Comparison of ENCODE assay signal across 9 cellular contexts in genomic region chrX:149937881-149938426, GRCh38. TPM values are rescaled to one million over a fixed set of nuclear protein-coding genes. Genes with fewer than 3 reads are reported as not detected.
DNase-seq lines count a peak whose midpoint lies in the region; ATAC-seq lines count a peak whose summit lies in the region.
"Had no signal": no experiment of that assay in that cellular context is flagged by ENCODE, and none has a peak within 500 bp of the region (broad histone marks: within the 10 kb centered on the region; RNA-seq: fewer than 3 reads in every experiment).

No MANE protein-coding gene starts in this region.

- peaks cover 0 to 2% (median 0%) of the 10 kb centered on the region in 5 donors for H3K9me3 Mint-ChIP-seq in CD8-positive, alpha-beta memory T cell

- H3K27ac Mint-ChIP-seq in CD8-positive, alpha-beta memory T cell = peak overlapping the region; percentile 70 to 100 (median 96)

- H3K36me3 Mint-ChIP-seq in CD8-positive, alpha-beta memory T cell = peaks cover 0 to 17% (median 0%) of the 10 kb centered on the region in 3 donors

- peak overlapping the region; percentile 82 to 98 (median 91) for H3K4me3 Mint-ChIP-seq in CD8-positive, alpha-beta memory T cell

- peak in 4 of 5 donors; percentile 4 to 53 (median 10) for DNase-seq in CD8-positive, alpha-beta memory T cell
- DNase-seq in activated CD4-positive, alpha-beta T cell treated with anti-CD3 and anti-CD28 coated beads for 48 hours = peak; percentile 18
- DNase-seq in AG20443 (ENCODE audit: low spot score) (no peak), dedifferentiated amniotic fluid mesenchymal stem cell (ENCODE audit: extremely low spot score) (no peak), mucosa of gallbladder (ENCODE audit: low spot score) (no peak)

- H3K9me3 ChIP-seq in CD8-positive, alpha-beta memory T cell (ENCODE audit: low read length) = no peaks in the 10 kb centered on the region
- H3K9me3 ChIP-seq in esophagus (ENCODE audit: control insufficient read depth in 2 of 2, insufficient read depth in 1 of 2, low read depth in 1 of 2, low read length in 1 of 2) (peaks cover 0 to 4% of the 10 kb centered on the region in 2 donors), neuron (ENCODE audit: low read length) (no peaks in the 10 kb centered on the region)

- peak overlapping the region; percentile 91 for H3K27ac ChIP-seq in CD8-positive, alpha-beta memory T cell (ENCODE audit: low read depth, low read length)
- peak overlapping the region; percentile 91 to 96 for H3K27ac ChIP-seq in esophagus (ENCODE audit: low read depth in 2 of 2, low read length in 1 of 2)

- H3K27me3 Mint-ChIP-seq in CD8-positive, alpha-beta memory T cell = no peaks in the 10 kb centered on the region

- no peaks in the 10 kb centered on the region for H3K27me3 ChIP-seq in CD8-positive, alpha-beta memory T cell (ENCODE audit: insufficient read depth, low read length, poor library complexity, severe bottlenecking)
- H3K27me3 ChIP-seq in esophagus (ENCODE audit: control insufficient read depth in 1 of 2, insufficient read depth in 2 of 2, low read length in 2 of 2) = no peaks in the 10 kb centered on the region
- no peaks in the 10 kb centered on the region for H3K27me3 ChIP-seq in neuron (ENCODE audit: insufficient read depth, low read length)

- ATAC-seq in HG02678 (IDR thresholded peaks at IDR 0.05; ENCODE audit: unreplicated experiment) = peak; percentile 0

- H3K4me1 Mint-ChIP-seq in CD8-positive, alpha-beta memory T cell = peaks cover 4 to 11% (median 6%) of the 10 kb centered on the region in 3 donors

- H3K4me1 ChIP-seq in CD8-positive, alpha-beta memory T cell (ENCODE audit: insufficient read depth, low read length) = peaks cover 6% of the 10 kb centered on the region
- H3K4me1 ChIP-seq in esophagus (ENCODE audit: control insufficient read depth in 2 of 2, insufficient read depth in 2 of 2, low read length in 1 of 2) (peaks cover 0 to 3% of the 10 kb centered on the region in 2 donors), neuron (ENCODE audit: insufficient read depth, low read length) (no peaks in the 10 kb centered on the region)

- 0 to 27% methylated on average over 46 of the region's 46 CpGs for WGBS in esophagus, 2 donors

- POLR2A ChIA-PET in CD8-positive, alpha-beta memory T cell (lab: Charles Lee) = interaction anchor here (1.1 to 2.9 kb wide), 6 partner anchors 25 to 755 kb away, joined by 4 to 23 read pairs (median 8); partner anchors contain the start of genes EOLA1, IDS, MTM1 and MTMR1

- H2AFZ ChIP-seq in neuron (ENCODE audit: low read depth, low read length) = no peak overlapping the region

- H3K4me3 ChIP-seq in CD8-positive, alpha-beta memory T cell (ENCODE audit: low read length) = peak overlapping the region; percentile 73
- H3K4me3 ChIP-seq in esophagus (ENCODE audit: low read depth in 1 of 2, low read length in 2 of 2) (peak overlapping the region; percentile 55 to 77), neuron (ENCODE audit: low read length) (peak overlapping the region; percentile 56)

- CTCF ChIA-PET in CD8-positive, alpha-beta memory T cell (lab: Charles Lee) = interaction anchor here (0.8 to 1.4 kb wide), 4 partner anchors 57 to 593 kb away, joined by 3 to 6 read pairs (median 3); partner anchors contain the start of genes EOLA1 and MAGEA8

- H3K36me3 ChIP-seq in CD8-positive, alpha-beta memory T cell (ENCODE audit: insufficient read depth, low read length) = no peaks in the 10 kb centered on the region
- H3K36me3 ChIP-seq in esophagus (ENCODE audit: control insufficient read depth in 2 of 2, insufficient read depth in 2 of 2, low read length in 1 of 2) (no peaks in the 10 kb centered on the region), neuron (ENCODE audit: insufficient read depth, low read length) (no peaks in the 10 kb centered on the region)

RNA-seq across cellular contexts. Expression of gene EOLA2, which starts 0.3 kb away (rescaled TPM):
- total RNA-seq in CD8-positive, alpha-beta memory T cell = 10 to 100 TPM; 64.1 to 66.1 TPM
- polyA plus RNA-seq in CD8-positive, alpha-beta memory T cell = 46.3 TPM
- polyA plus RNA-seq in esophagus = 10 to 100 TPM; 13.9 to 23.1 TPM
- 30.2 TPM for total RNA-seq in mucosa of gallbladder

RNA-seq across cellular contexts. Expression of gene HSFX4, which starts 8.6 kb away (rescaled TPM):
- not detected for total RNA-seq in CD8-positive, alpha-beta memory T cell
- not detected for polyA plus RNA-seq in CD8-positive, alpha-beta memory T cell
- polyA plus RNA-seq in esophagus = not detected
- not detected for total RNA-seq in mucosa of gallbladder
- total RNA-seq: LHCN-M2 had no signal

RNA-seq across cellular contexts. Expression of gene MAGEA8, which starts 57.0 kb away (rescaled TPM):
- not detected for total RNA-seq in CD8-positive, alpha-beta memory T cell
- polyA plus RNA-seq in CD8-positive, alpha-beta memory T cell = not detected
- not detected for polyA plus RNA-seq in esophagus
- total RNA-seq in mucosa of gallbladder = not detected
- total RNA-seq: LHCN-M2 had no signal

Comparison
In these comparisons a context has a peak if more than half of its experiments do, and no peak if none do; other contexts are left out.
1. DNase-seq: peak in CD8-positive, alpha-beta memory T cell (4 of 5) and activated CD4-positive, alpha-beta T cell treated with anti-CD3 and anti-CD28 coated beads for 48 hours (single experiment); none in AG20443 (single experiment), dedifferentiated amniotic fluid mesenchymal stem cell (single experiment) and mucosa of gallbladder (single experiment).
2. Peak in every context shown above with its lines, with median percentiles within 50 percentile points of each other: H3K4me3 ChIP-seq.